9 cellular contexts compared by ENCODE assay signal in genomic region chr5:57179262-57179960, GRCh38. TPM values are rescaled to one million over a fixed set of nuclear protein-coding genes. Genes with fewer than 3 reads are reported as not detected.
DNase-seq lines count a peak whose midpoint lies in the region; ATAC-seq and TF ChIP-seq lines count a peak whose summit lies in the region.
"Had no signal": no experiment of that assay in that cellular context is flagged by ENCODE, and none has a peak within 500 bp of the region (broad histone marks: within the 10 kb centered on the region; RNA-seq: fewer than 3 reads in every experiment).

No MANE protein-coding gene starts in this region.

- H3K27ac Mint-ChIP-seq in naive thymus-derived CD4-positive, alpha-beta T cell: peak overlapping the region; percentile 52 to 98 (median 80)

- TF ChIP-seq CTCF in AG04449 (IDR thresholded peaks at IDR 0.05; ENCODE audit: insufficient read depth, low read length, missing control alignments): no peak

- no peaks in the 10 kb centered on the region for H3K27me3 Mint-ChIP-seq in naive thymus-derived CD4-positive, alpha-beta T cell

- no peak overlapping the region for H3K27ac ChIP-seq in duodenal mucosa (ENCODE audit: low read depth, low read length)
- peak overlapping the region; percentile 99 for H3K27ac ChIP-seq in naive thymus-derived CD4-positive, alpha-beta T cell (ENCODE audit: low read depth, low read length)

- H3K36me3 Mint-ChIP-seq in naive thymus-derived CD4-positive, alpha-beta T cell: peaks cover 11 to 59% (median 34%) of the 10 kb centered on the region in 5 donors

- CTCF ChIA-PET in AG04449 (lab: Yijun Ruan, JAX): no interaction called here
- CTCF ChIA-PET in naive thymus-derived CD4-positive, alpha-beta T cell (lab: Charles Lee): interaction anchor here (1.3 kb wide), 1 partner anchor 41 kb away, joined by 3 read pairs; no protein-coding TSS in a partner anchor

- H3K4me3 Mint-ChIP-seq in naive thymus-derived CD4-positive, alpha-beta T cell: peak overlapping the region; percentile 80 to 100 (median 97)

- H3K4me1 ChIP-seq in duodenal mucosa (ENCODE audit: control insufficient read depth in 1 of 2, insufficient read depth in 2 of 2, low read length in 2 of 2): peaks cover 11 to 32% of the 10 kb centered on the region in 2 donors
- H3K4me1 ChIP-seq in naive thymus-derived CD4-positive, alpha-beta T cell (ENCODE audit: control insufficient read depth in 2 of 2, insufficient read depth in 2 of 2, low read length in 2 of 2): peaks cover 28 to 40% of the 10 kb centered on the region in 2 donors

- H3K9ac ChIP-seq in duodenal mucosa (ENCODE audit: low read depth in 1 of 2, low read length in 2 of 2): peak overlapping the region; percentile 2 to 44

- H3K4me3 ChIP-seq in AG04449 (ENCODE audit: low read depth, low read length): peak overlapping the region; percentile 21
- peak overlapping the region; percentile 100 for H3K4me3 ChIP-seq in MG63
- peak overlapping the region; percentile 73 to 76 for H3K4me3 ChIP-seq in duodenal mucosa (ENCODE audit: low read depth in 1 of 2, low read length in 2 of 2)
- peak overlapping the region; percentile 95 for H3K4me3 ChIP-seq in naive thymus-derived CD4-positive, alpha-beta T cell (ENCODE audit: low read length)

- H3K36me3 ChIP-seq in MG63 (peaks cover 78% of the 10 kb centered on the region), duodenal mucosa (ENCODE audit: control insufficient read depth in 1 of 2, insufficient read depth in 2 of 2, low read length in 2 of 2) (peaks cover 4 to 8% of the 10 kb centered on the region in 2 donors)
- H3K36me3 ChIP-seq in naive thymus-derived CD4-positive, alpha-beta T cell (ENCODE audit: control insufficient read depth in 2 of 3, insufficient read depth in 3 of 3, low read length in 3 of 3): peaks cover 0 to 9% (median 3%) of the 10 kb centered on the region in 3 experiments

- DNase-seq in AG04449 (ENCODE audit: low read depth, low spot score) (no peak), MG63 (no peak), NCI-H2171 (lab: John Stamatoyannopoulos, UW) (no peak), GM19238 (ENCODE audit: insufficient read length, low spot score) (no peak)
- no peak for DNase-seq in naive thymus-derived CD4-positive, alpha-beta T cell
- no peak for DNase-seq in stimulated activated CD4-positive, alpha-beta T cell treated with anti-CD3 and anti-CD28 coated beads, Interleukin-1b, Interleukin-23, amount 100 ng/mL, for 48 hours
- DNase-seq: islet precursor cell had no signal

- H3K9me3 ChIP-seq in MG63 (0 out of 2 replicates have a peak, but pooled peaks cover 4% of the 10 kb centered on the region), duodenal mucosa (ENCODE audit: control insufficient read depth in 1 of 2, low read length in 2 of 2) (no peaks in the 10 kb centered on the region)
- no peaks in the 10 kb centered on the region for H3K9me3 ChIP-seq in naive thymus-derived CD4-positive, alpha-beta T cell (ENCODE audit: control insufficient read depth in 2 of 3, low read length in 3 of 3)

- intact Hi-C loops in naive thymus-derived CD4-positive, alpha-beta T cell (cut with micrococcal nuclease): loop anchor here (1.0 to 10.0 kb wide), 5 partner anchors 9 to 1855 kb away; partner anchors contain the start of gene PLPP1 (in 1 of the 2)

- H3K9me3 Mint-ChIP-seq in naive thymus-derived CD4-positive, alpha-beta T cell: peaks cover 0 to 2% (median 0%) of the 10 kb centered on the region in 11 donors

- H3K4me1 Mint-ChIP-seq in naive thymus-derived CD4-positive, alpha-beta T cell: peaks cover 45 to 76% (median 64%) of the 10 kb centered on the region in 7 donors

- POLR2A ChIA-PET in AG04449 (lab: Yijun Ruan, JAX): no interaction called here
- POLR2A ChIA-PET in naive thymus-derived CD4-positive, alpha-beta T cell (lab: Charles Lee): interaction anchor here (0.6 to 0.9 kb wide), 3 partner anchors 11 to 1232 kb away, joined by 3 to 4 read pairs (median 3); no protein-coding TSS in a partner anchor

- ATAC-seq in naive thymus-derived CD4-positive, alpha-beta T cell: no peak
- no peak for ATAC-seq in GM21390 (IDR thresholded peaks at IDR 0.05; ENCODE audit: unreplicated experiment)

- no peaks in the 10 kb centered on the region for H3K27me3 ChIP-seq in MG63
- H3K27me3 ChIP-seq in duodenal mucosa (ENCODE audit: control insufficient read depth in 1 of 2, insufficient read depth in 2 of 2, low read length in 2 of 2): no peaks in the 10 kb centered on the region
- no peaks in the 10 kb centered on the region for H3K27me3 ChIP-seq in naive thymus-derived CD4-positive, alpha-beta T cell (ENCODE audit: control insufficient read depth in 2 of 2, insufficient read depth in 2 of 2, low read length in 2 of 2)

RNA-seq across cellular contexts. Expression of gene GPBP1, which starts 5.6 kb away (rescaled TPM):
- total RNA-seq in MG63 (2014; rRNA removed; shearing (Covaris generic); ENCODE audit: low replicate concordance): 37.4 and 55.2 TPM in 2 replicates
- total RNA-seq in naive thymus-derived CD4-positive, alpha-beta T cell: 100 to 1,000 TPM in 4 of 5 experiments, 10 to 100 TPM in 1; 99.2 to 149 (median 116) TPM
- polyA plus RNA-seq in naive thymus-derived CD4-positive, alpha-beta T cell: 100 to 1,000 TPM in 1 of 2 donors, 10 to 100 TPM in 1; 97.1 to 112 TPM

Comparison
In these comparisons a context has a peak if more than half of its experiments do, and no peak if none do; other contexts are left out.
1. H3K4me3 ChIP-seq: peak in every context shown above with its lines; median percentile 100 in MG63; 95 in naive thymus-derived CD4-positive, alpha-beta T cell; 74 in duodenal mucosa; 21 in AG04449.